In the genomic region with DNA sequence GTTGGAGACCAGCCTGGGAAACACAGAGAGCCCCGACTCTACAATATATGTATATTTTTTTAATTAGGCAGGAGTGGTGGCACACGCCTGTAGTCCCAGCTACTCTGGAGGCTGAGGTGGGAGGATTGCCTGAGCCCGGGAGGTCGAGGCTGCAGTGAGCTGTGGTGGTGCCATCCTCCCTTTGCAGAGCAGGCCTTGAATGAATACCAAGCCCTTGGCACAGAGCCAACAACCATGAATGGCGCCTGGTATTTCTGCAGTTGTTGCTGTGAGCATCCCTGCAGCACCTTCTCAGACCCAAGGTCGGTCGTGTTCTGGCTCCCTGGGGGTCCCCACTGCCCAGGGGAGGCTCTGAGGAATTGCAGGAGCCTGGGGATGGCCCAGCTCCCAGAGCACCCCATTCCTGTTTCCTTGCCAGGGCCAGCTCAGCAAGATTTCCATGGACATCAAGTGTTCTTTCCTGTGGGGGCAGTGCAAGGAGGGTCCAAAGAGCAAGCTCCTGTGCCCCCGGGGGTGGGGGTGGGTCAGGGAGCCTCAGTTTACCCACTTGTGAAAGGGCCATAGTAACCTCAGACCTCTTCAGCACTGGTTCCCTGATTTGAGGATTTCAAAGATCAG, we compare ENCODE assay signal across 1 cellular context.
TF ChIP-seq lines count a peak whose summit lies in the region.

No MANE protein-coding gene starts in this region.

TF ChIP-seq in HEK293, 187 proteins besides CTCF, POLR2A, EP300 and RAD21 (continued from another document):
- no peak for TF ChIP-seq ELK4 (IDR thresholded peaks at IDR 0.05; ENCODE audit: borderline replicate concordance, low read depth, low read length)
- no peak for TF ChIP-seq ZNF664 (tag by site-specific recombination; IDR thresholded peaks at IDR 0.05)
- no peak for TF ChIP-seq ZNF26 (tag by site-specific recombination; IDR thresholded peaks at IDR 0.05)
- TF ChIP-seq ZNF416 (tag by site-specific recombination; IDR thresholded peaks at IDR 0.05): no peak
- TF ChIP-seq ZNF184 (tag by site-specific recombination; IDR thresholded peaks at IDR 0.05): peak; percentile 64; the same call in 1 of the 2 replicates
- TF ChIP-seq ZNF555 (tag by site-specific recombination; conservative IDR thresholded peaks at IDR 0.05): no peak
- TF ChIP-seq ZNF548 (tag by site-specific recombination; IDR thresholded peaks at IDR 0.05): no peak
- TF ChIP-seq ZNF366 (tag by site-specific recombination; conservative IDR thresholded peaks at IDR 0.05): no peak
- no peak for TF ChIP-seq GLIS2 (tag by site-specific recombination; IDR thresholded peaks at IDR 0.05)
- TF ChIP-seq, protein P1, sequence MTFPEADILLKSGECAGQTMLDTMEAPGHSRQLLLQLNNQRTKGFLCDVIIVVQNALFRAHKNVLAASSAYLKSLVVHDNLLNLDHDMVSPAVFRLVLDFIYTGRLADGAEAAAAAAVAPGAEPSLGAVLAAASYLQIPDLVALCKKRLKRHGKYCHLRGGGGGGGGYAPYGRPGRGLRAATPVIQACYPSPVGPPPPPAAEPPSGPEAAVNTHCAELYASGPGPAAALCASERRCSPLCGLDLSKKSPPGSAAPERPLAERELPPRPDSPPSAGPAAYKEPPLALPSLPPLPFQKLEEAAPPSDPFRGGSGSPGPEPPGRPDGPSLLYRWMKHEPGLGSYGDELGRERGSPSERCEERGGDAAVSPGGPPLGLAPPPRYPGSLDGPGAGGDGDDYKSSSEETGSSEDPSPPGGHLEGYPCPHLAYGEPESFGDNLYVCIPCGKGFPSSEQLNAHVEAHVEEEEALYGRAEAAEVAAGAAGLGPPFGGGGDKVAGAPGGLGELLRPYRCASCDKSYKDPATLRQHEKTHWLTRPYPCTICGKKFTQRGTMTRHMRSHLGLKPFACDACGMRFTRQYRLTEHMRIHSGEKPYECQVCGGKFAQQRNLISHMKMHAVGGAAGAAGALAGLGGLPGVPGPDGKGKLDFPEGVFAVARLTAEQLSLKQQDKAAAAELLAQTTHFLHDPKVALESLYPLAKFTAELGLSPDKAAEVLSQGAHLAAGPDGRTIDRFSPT (tag by site-specific recombination; IDR thresholded peaks at IDR 0.05): no peak
- TF ChIP-seq BCL6B (tag by site-specific recombination; IDR thresholded peaks at IDR 0.05): 0 out of 2 replicates have a peak, but pooled peaks have one; percentile 17
- no peak for TF ChIP-seq ZNF239 (tag by site-specific recombination; IDR thresholded peaks at IDR 0.05)
- TF ChIP-seq ZNF624 (tag by site-specific recombination; IDR thresholded peaks at IDR 0.05): no peak
- TF ChIP-seq ZSCAN18 (tag by site-specific recombination; IDR thresholded peaks at IDR 0.05): no peak
- TF ChIP-seq ZNF223 (tag by site-specific recombination; IDR thresholded peaks at IDR 0.05): no peak
- TF ChIP-seq ZNF202 (tag by site-specific recombination; IDR thresholded peaks at IDR 0.05; ENCODE audit: borderline replicate concordance): no peak
- TF ChIP-seq ZNF658 (tag by site-specific recombination; IDR thresholded peaks at IDR 0.05): no peak
- no peak for TF ChIP-seq ZNF488 (tag by site-specific recombination; IDR thresholded peaks at IDR 0.05)
- TF ChIP-seq ZNF544 (tag by site-specific recombination; IDR thresholded peaks at IDR 0.05): peak; percentile 89
- TF ChIP-seq ZNF302 (tag by site-specific recombination; IDR thresholded peaks at IDR 0.05; ENCODE audit: low read depth): no peak
- no peak for TF ChIP-seq ZNF623 (tag by site-specific recombination; IDR thresholded peaks at IDR 0.05)
- no peak for TF ChIP-seq KLF8 (tag by site-specific recombination; IDR thresholded peaks at IDR 0.05)
- TF ChIP-seq ZNF335 (tag by site-specific recombination; conservative IDR thresholded peaks at IDR 0.05): no peak
- no peak for TF ChIP-seq ZNF707 (tag by site-specific recombination; IDR thresholded peaks at IDR 0.05)
- TF ChIP-seq, protein P2, sequence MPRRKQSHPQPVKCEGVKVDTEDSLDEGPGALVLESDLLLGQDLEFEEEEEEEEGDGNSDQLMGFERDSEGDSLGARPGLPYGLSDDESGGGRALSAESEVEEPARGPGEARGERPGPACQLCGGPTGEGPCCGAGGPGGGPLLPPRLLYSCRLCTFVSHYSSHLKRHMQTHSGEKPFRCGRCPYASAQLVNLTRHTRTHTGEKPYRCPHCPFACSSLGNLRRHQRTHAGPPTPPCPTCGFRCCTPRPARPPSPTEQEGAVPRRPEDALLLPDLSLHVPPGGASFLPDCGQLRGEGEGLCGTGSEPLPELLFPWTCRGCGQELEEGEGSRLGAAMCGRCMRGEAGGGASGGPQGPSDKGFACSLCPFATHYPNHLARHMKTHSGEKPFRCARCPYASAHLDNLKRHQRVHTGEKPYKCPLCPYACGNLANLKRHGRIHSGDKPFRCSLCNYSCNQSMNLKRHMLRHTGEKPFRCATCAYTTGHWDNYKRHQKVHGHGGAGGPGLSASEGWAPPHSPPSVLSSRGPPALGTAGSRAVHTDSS (tag by site-specific recombination; IDR thresholded peaks at IDR 0.05): no peak
- TF ChIP-seq ZNF776 (tag by site-specific recombination; IDR thresholded peaks at IDR 0.05; ENCODE audit: borderline replicate concordance): peak; percentile 90
- TF ChIP-seq, protein P3, sequence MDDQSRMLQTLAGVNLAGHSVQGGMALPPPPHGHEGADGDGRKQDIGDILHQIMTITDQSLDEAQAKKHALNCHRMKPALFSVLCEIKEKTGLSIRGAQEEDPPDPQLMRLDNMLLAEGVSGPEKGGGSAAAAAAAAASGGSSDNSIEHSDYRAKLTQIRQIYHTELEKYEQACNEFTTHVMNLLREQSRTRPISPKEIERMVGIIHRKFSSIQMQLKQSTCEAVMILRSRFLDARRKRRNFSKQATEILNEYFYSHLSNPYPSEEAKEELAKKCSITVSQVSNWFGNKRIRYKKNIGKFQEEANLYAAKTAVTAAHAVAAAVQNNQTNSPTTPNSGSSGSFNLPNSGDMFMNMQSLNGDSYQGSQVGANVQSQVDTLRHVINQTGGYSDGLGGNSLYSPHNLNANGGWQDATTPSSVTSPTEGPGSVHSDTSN (CRISPR knock-in tag; IDR thresholded peaks at IDR 0.05): no peak
